In genomic region chr15:62419206-62419605, GRCh38 we compare ENCODE assay signal across 26 cellular contexts.
"Had no signal": no experiment of that assay in that cellular context is flagged by ENCODE, and none has a peak within 500 bp of the region (broad histone marks: within the 10 kb centered on the region; RNA-seq: fewer than 3 reads in every experiment).

No MANE protein-coding gene starts in this region.

- H3K27me3 ChIP-seq: esophagus muscularis mucosa, foreskin keratinocyte, gastroesophageal sphincter, heart left ventricle, hepatocyte, left lung, neutrophil, right atrium auricular region, tibial nerve, upper lobe of left lung, uterus had no signal

- H3K79me2 ChIP-seq: parathyroid adenoma had no signal

- H3K9ac ChIP-seq: parathyroid adenoma had no signal

- H3K36me3 Mint-ChIP-seq: naive thymus-derived CD8-positive, alpha-beta T cell; stimulated activated naive B cell treated with anti-CD40 and anti-IgM and Interleukin-4, amounts not matched to agents 10 μg/mL and 1 μg/mL and 100 μg/mL, for 72 hours had no signal

- ATAC-seq: foreskin keratinocyte; gastroesophageal sphincter; heart left ventricle; left cardiac atrium; left lung; naive thymus-derived CD8-positive, alpha-beta T cell; sciatic nerve; stimulated activated naive B cell treated with anti-CD40 and anti-IgM and Interleukin-4, amounts not matched to agents 10 μg/mL and 1 μg/mL and 100 μg/mL, for 72 hours had no signal

- H3K36me3 ChIP-seq: esophagus muscularis mucosa, gastroesophageal sphincter, heart left ventricle, left lung, neutrophil, prostate gland, right atrium auricular region, thoracic aorta, upper lobe of left lung, uterus had no signal

- H3K27ac Mint-ChIP-seq: naive thymus-derived CD8-positive, alpha-beta T cell; stimulated activated naive B cell treated with anti-CD40 and anti-IgM and Interleukin-4, amounts not matched to agents 10 μg/mL and 1 μg/mL and 100 μg/mL, for 72 hours; stimulated activated naive CD8-positive, alpha-beta T cell treated with anti-CD3 and anti-CD28 coated beads, Interleukin-15, Interleukin-2, amounts not matched to agents 100 ng/mL and 50 ng/mL, for 24 hours had no signal

- H3K9me3 ChIP-seq: esophagus muscularis mucosa, gastroesophageal sphincter, heart left ventricle, left lung, neutrophil, prostate gland, right atrium auricular region, thoracic aorta, tibial nerve, upper lobe of left lung, uterus had no signal

- H3K4me1 Mint-ChIP-seq: neural crest cell; stimulated activated naive B cell treated with anti-CD40 and anti-IgM and Interleukin-4, amounts not matched to agents 10 μg/mL and 1 μg/mL and 100 μg/mL, for 72 hours had no signal

- H3K4me2 ChIP-seq: hepatocyte had no signal

- H3K4me1 ChIP-seq: foreskin keratinocyte, gastroesophageal sphincter, left lung, parathyroid adenoma, prostate gland, right atrium auricular region, upper lobe of left lung, uterus had no signal

- DNase-seq: cerebellar nuclear complex; cortex of kidney; foreskin keratinocyte; heart left ventricle; left cardiac atrium; left lung; mesendoderm; midbrain; naive thymus-derived CD8-positive, alpha-beta T cell; stimulated activated CD4-positive, alpha-beta T cell treated with anti-CD3 and anti-CD28 coated beads, Interleukin-15, amount 100 ng/mL, for 24 hours; stimulated activated CD4-positive, alpha-beta T cell treated with anti-CD3 and anti-CD28 coated beads, Interleukin-2, amount 100 ng/mL, for 48 hours; stimulated activated naive B cell treated with anti-CD40 and anti-IgM and Interleukin-4, amounts not matched to agents 10 μg/mL and 1 μg/mL and 100 μg/mL, for 72 hours; upper lobe of left lung; uterus had no signal

- H2AFZ ChIP-seq: hepatocyte, parathyroid adenoma had no signal

- H3K4me3 ChIP-seq: esophagus muscularis mucosa, gastroesophageal sphincter, heart left ventricle, hepatocyte, left lung, prostate gland, right atrium auricular region, thoracic aorta, tibial nerve, upper lobe of left lung, uterus had no signal

- H3K9me3 Mint-ChIP-seq: neural crest cell; stimulated activated naive CD8-positive, alpha-beta T cell treated with anti-CD3 and anti-CD28 coated beads, Interleukin-15, Interleukin-2, amounts not matched to agents 100 ng/mL and 50 ng/mL, for 24 hours had no signal

- H3K4me3 Mint-ChIP-seq: naive thymus-derived CD8-positive, alpha-beta T cell; neural crest cell; stimulated activated naive B cell treated with anti-CD40 and anti-IgM and Interleukin-4, amounts not matched to agents 10 μg/mL and 1 μg/mL and 100 μg/mL, for 72 hours; stimulated activated naive CD8-positive, alpha-beta T cell treated with anti-CD3 and anti-CD28 coated beads, Interleukin-15, Interleukin-2, amounts not matched to agents 100 ng/mL and 50 ng/mL, for 24 hours had no signal

- H3K27ac ChIP-seq: esophagus muscularis mucosa, foreskin keratinocyte, gastroesophageal sphincter, heart left ventricle, left lung, neutrophil, parathyroid adenoma, prostate gland, right atrium auricular region, tibial nerve, upper lobe of left lung, uterus had no signal
